ENCODE assay signal across 9 cellular contexts in genomic region chr9:135480071-135480941, GRCh38. TPM values are rescaled to one million over a fixed set of nuclear protein-coding genes. Genes with fewer than 3 reads are reported as not detected.
DNase-seq lines count a peak whose midpoint lies in the region; FAIRE-seq and TF ChIP-seq lines count a peak whose summit lies in the region.
"Had no signal": no experiment of that assay in that cellular context is flagged by ENCODE, and none has a peak within 500 bp of the region (broad histone marks: within the 10 kb centered on the region; RNA-seq: fewer than 3 reads in every experiment).

No MANE protein-coding gene starts in this region.

- TF ChIP-seq EP300 in stomach (IDR thresholded peaks at IDR 0.05): no peak

- H3K9me3 ChIP-seq in stomach: no peaks in the 10 kb centered on the region

- H3K4me1 ChIP-seq in stomach: peaks cover 10 to 32% (median 27%) of the 10 kb centered on the region in 4 donors

- FAIRE-seq in bronchial epithelial cell (lab: Jason Lieb, UNC): no peak

- H3K27ac ChIP-seq in layer of hippocampus (ENCODE audit: low read depth, low read length): peak overlapping the region; percentile 24
- peak overlapping the region; percentile 74 to 93 (median 82) for H3K27ac ChIP-seq in stomach

- intact Hi-C loops in stomach (cut with DNase I; ENCODE audit: low total_unique reads): no loop called here

- peak; percentile 17 to 59 (median 49) for DNase-seq in NCI-H1417 (lab: John Stamatoyannopoulos, UW)
- no peak for DNase-seq in NCI-H1417 treated with DMSO at 0.1 percent for 48 hours (lab: John Stamatoyannopoulos, UW)
- DNase-seq in NCI-H2171 (lab: John Stamatoyannopoulos, UW): peak; percentile 31
- DNase-seq in bronchial epithelial cell (ENCODE audit: low read depth): peak; percentile 26
- DNase-seq in stomach: peak; percentile 43
- no peak for DNase-seq in NK-92 treated with Interleukin-12 subunit alpha and Interleukin-12 subunit beta, amount 100 ng/mL, for 24 hours (lab: John Stamatoyannopoulos, UW)
- no peak for DNase-seq in NCI-H1436 treated with DMSO at 0.1 percent for 48 hours (lab: John Stamatoyannopoulos, UW)

- no peak for TF ChIP-seq POLR2A in stomach (IDR thresholded peaks at IDR 0.05)

- 0 to 2% (median 1%) methylated on average over 19 to 76 of the region's 76 CpGs for WGBS in stomach, 5 donors

- H3K4me3 ChIP-seq in bronchial epithelial cell (ENCODE audit: low read depth, low read length): peak overlapping the region; percentile 81
- H3K4me3 ChIP-seq in stomach: peak overlapping the region; percentile 75 to 95 (median 86)

- H3K27me3 ChIP-seq in bronchial epithelial cell (ENCODE audit: control insufficient read depth, insufficient read depth, low read length): no peaks in the 10 kb centered on the region
- no peaks in the 10 kb centered on the region for H3K27me3 ChIP-seq in layer of hippocampus (ENCODE audit: control insufficient read depth, insufficient read depth, low read length)
- H3K27me3 ChIP-seq in stomach: peaks cover 0 to 4% (median 0%) of the 10 kb centered on the region in 3 donors

- H3K36me3 ChIP-seq in bronchial epithelial cell (ENCODE audit: control insufficient read depth, insufficient read depth, low read length): peaks cover 3% of the 10 kb centered on the region
- H3K36me3 ChIP-seq in stomach: peaks cover 13 to 23% (median 21%) of the 10 kb centered on the region in 4 donors

- no peak for TF ChIP-seq CTCF in bronchial epithelial cell (IDR thresholded peaks at IDR 0.05; ENCODE audit: insufficient read depth, low read length, severe bottlenecking)
- no peak for TF ChIP-seq CTCF in stomach (IDR thresholded peaks at IDR 0.05)

RNA-seq across cellular contexts. Expression of gene PPP1R26, which starts 0.7 kb away (rescaled TPM):
- 25.9 and 27.9 TPM in 2 replicates for total RNA-seq in bronchial epithelial cell
- 10 to 100 TPM; 11.6 to 22.8 (median 15.4) TPM for total RNA-seq in stomach
- 1 to 10 TPM; 5.3 to 7.4 (median 6.8) TPM for polyA plus RNA-seq in stomach

RNA-seq across cellular contexts. Expression of gene MRPS2, which starts 20.2 kb away (rescaled TPM):
- total RNA-seq in bronchial epithelial cell (15.5 and 17.8 TPM in 2 replicates), stomach (10 to 100 TPM in 3 of 5 donors, 1 to 10 TPM in 2; 1.8 to 46.3 (median 36.2) TPM)
- 10 to 100 TPM; 35.7 to 54.7 (median 44.0) TPM for polyA plus RNA-seq in stomach

RNA-seq across cellular contexts. Expression of gene LCN1, which starts 40.9 kb away (rescaled TPM):
- total RNA-seq in bronchial epithelial cell: not detected in 2 replicates
- not detected for total RNA-seq in stomach
- not detected for polyA plus RNA-seq in stomach
- total RNA-seq: temporal lobe had no signal

Comparison
In these comparisons a context has a peak if more than half of its experiments do, and no peak if none do; other contexts are left out.
1. DNase-seq: peak in NCI-H1417 (3 of 3), NCI-H2171 (single experiment), bronchial epithelial cell (single experiment) and stomach (single experiment); none in NCI-H1417 treated with DMSO at 0.1 percent for 48 hours (single experiment), NK-92 treated with Interleukin-12 subunit alpha and Interleukin-12 subunit beta, amount 100 ng/mL, for 24 hours (single experiment) and NCI-H1436 treated with DMSO at 0.1 percent for 48 hours (single experiment).